In genomic region chr13:83798731-83799130, GRCh38 we compare ENCODE assay signal across 19 cellular contexts.
A peak's percentile ranks its signal among the peaks of the same experiment; 100 is the strongest.
DNase-seq lines count a peak whose midpoint lies in the region; ATAC-seq, FAIRE-seq and TF ChIP-seq lines count a peak whose summit lies in the region.
"Had no signal": no experiment of that assay in that cellular context is flagged by ENCODE, and none has a peak within 500 bp of the region (broad histone marks: within the 10 kb centered on the region; RNA-seq: fewer than 3 reads in every experiment).

No MANE protein-coding gene starts in this region.

- intact Hi-C loops in PC-3 (cut with micrococcal nuclease) = no loop called here

- FAIRE-seq in GM19239 (lab: Jason Lieb, UNC) = no peak
- FAIRE-seq: GM12878, GM18507 had no signal

- no peaks in the 10 kb centered on the region for H4K20me1 ChIP-seq in GM23248 (ENCODE audit: insufficient read depth)
- H4K20me1 ChIP-seq in PC-3 (ENCODE audit: low read length) = no peaks in the 10 kb centered on the region

- H3K4me3 ChIP-seq in GM23248 (no peak overlapping the region), PC-3 (ENCODE audit: low read length) (no peak overlapping the region)
- H3K4me3 ChIP-seq: GM12878 had no signal

- peak; percentile 73 for ATAC-seq in PC-3
- ATAC-seq: GM12878, SK-N-SH treated with all-trans-retinoic acid at 6 μM for 48 hours had no signal

- 46% methylated on average over 1 of the region's 1 CpG for WGBS in GM23248 (ENCODE audit: low coverage in 1 of 2, low lambda C conversion rate in 2 of 2, missing lambda C conversion rate in 2 of 2), 2 experiments

- H3F3A ChIP-seq in GM23248 (ENCODE audit: insufficient read depth) (no peaks in the 10 kb centered on the region), PC-3 (ENCODE audit: low read length, unreplicated experiment) (no peaks in the 10 kb centered on the region)

- POLR2A ChIA-PET in PC-3 (lab: Charles Lee; ENCODE audit: unreplicated experiment) = no interaction called here

- H3K4me2 ChIP-seq in GM23248 (ENCODE audit: unreplicated experiment) (no peak overlapping the region), PC-3 (ENCODE audit: low read length) (no peak overlapping the region)

- in situ Hi-C loops in GM23248 (cut with MboI) = no loop called here

- no peaks in the 10 kb centered on the region for H3K36me3 ChIP-seq in GM23248 (ENCODE audit: low read depth)
- no peaks in the 10 kb centered on the region for H3K36me3 ChIP-seq in PC-3 (ENCODE audit: low read depth, low read length)

- H3K27me3 ChIP-seq in GM23248 (replicated peaks; ENCODE audit: insufficient read depth) = no peaks in the 10 kb centered on the region
- no peaks in the 10 kb centered on the region for H3K27me3 ChIP-seq in PC-3 (ENCODE audit: low read length)

- H3K9me3 ChIP-seq in GM23248 (ENCODE audit: low read depth) (no peaks in the 10 kb centered on the region), PC-3 (ENCODE audit: low read length) (no peaks in the 10 kb centered on the region)

- no peak for TF ChIP-seq CTCF in PC-3 (conservative IDR thresholded peaks at IDR 0.05; ENCODE audit: low read depth, low read length)

- no peak overlapping the region for H2AFZ ChIP-seq in GM23248
- H2AFZ ChIP-seq in PC-3 (ENCODE audit: low read length) = no peak overlapping the region

- H3K27ac ChIP-seq in GM23248 (no peak overlapping the region), PC-3 (ENCODE audit: low read length) (peak overlapping the region; percentile 47)

- H3K79me2 ChIP-seq in GM23248 (ENCODE audit: insufficient read depth) = no peaks in the 10 kb centered on the region
- H3K79me2 ChIP-seq in PC-3 (ENCODE audit: low read length) = no peaks in the 10 kb centered on the region

- H3K9ac ChIP-seq in GM23248 (no peak overlapping the region), PC-3 (ENCODE audit: low read length) (no peak overlapping the region)

- no TSS peak for BruUV-seq in PC-3 (replicated peaks; lab: Mats Ljungman, UMichigan)

- H3K4me1 ChIP-seq in GM23248 (ENCODE audit: insufficient read depth) (no peaks in the 10 kb centered on the region), PC-3 (ENCODE audit: insufficient read depth, low read length) (peaks cover 4% of the 10 kb centered on the region)

- CTCF ChIA-PET in PC-3 (lab: Charles Lee) = no interaction called here

- H3K9me2 ChIP-seq in GM23248 (ENCODE audit: insufficient read depth) (no peaks in the 10 kb centered on the region), PC-3 (replicated peaks; ENCODE audit: low read length) (no peaks in the 10 kb centered on the region)

- DNase-seq in GM23248 (peak; percentile 39), PC-3 (peak; percentile 36), fibroblast of gingiva (ENCODE audit: low read depth) (peak; percentile 21), GOT3 (lab: John Stamatoyannopoulos, UW) (no peak), GM19239 (ENCODE audit: insufficient read length, low spot score) (no peak), HPDE6-E6E7 (ENCODE audit: extremely low spot score) (no peak)
- DNase-seq in stimulated activated CD8-positive, alpha-beta memory T cell treated with anti-CD3 and anti-CD28 coated beads, Interleukin-4, amount 100 ng/mL, for 48 hours = no peak
- DNase-seq: ACHN; Calu3; CD4-positive, CD25-positive, alpha-beta regulatory T cell; MV-4-11; NCI-H1417 treated with DMSO at 0.1 percent for 48 hours; NCI-H1930; NCI-H446; NCI-H69; SHP77 treated with DMSO at 0.1 percent for 48 hours had no signal

Comparison
In these comparisons a context has a peak if more than half of its experiments do, and no peak if none do; other contexts are left out.
1. DNase-seq: peak in GM23248 (single experiment), PC-3 (single experiment) and fibroblast of gingiva (single experiment); none in GOT3 (single experiment), GM19239 (single experiment), stimulated activated CD8-positive, alpha-beta memory T cell treated with anti-CD3 and anti-CD28 coated beads, Interleukin-4, amount 100 ng/mL, for 48 hours (single experiment) and HPDE6-E6E7 (single experiment).